Comparison of ENCODE assay signal across 16 cellular contexts in genomic region chr11:83409891-83410290, GRCh38.
DNase-seq lines count a peak whose midpoint lies in the region; ATAC-seq, FAIRE-seq and TF ChIP-seq lines count a peak whose summit lies in the region.
"Had no signal": no experiment of that assay in that cellular context is flagged by ENCODE, and none has a peak within 500 bp of the region (broad histone marks: within the 10 kb centered on the region; RNA-seq: fewer than 3 reads in every experiment).

No MANE protein-coding gene starts in this region.

- TF ChIP-seq POLR2A in heart left ventricle (IDR thresholded peaks at IDR 0.05) (no peak), thyroid gland (IDR thresholded peaks at IDR 0.05) (no peak), sigmoid colon (IDR thresholded peaks at IDR 0.05) (no peak)

- H3K4me3 ChIP-seq in right atrium auricular region, result no peak overlapping the region
- H3K4me3 ChIP-seq in heart left ventricle, result no peak overlapping the region
- no peak overlapping the region for H3K4me3 ChIP-seq in pancreas
- H3K4me3 ChIP-seq in thyroid gland (replicated peaks in 1 of 3), result no peak overlapping the region
- H3K4me3 ChIP-seq in sigmoid colon, result no peak overlapping the region
- H3K4me3 ChIP-seq: BLaER1 treated with 17β-estradiol and CSF1 and Interleukin-3, amounts not matched to agents 10 nM and 100 nM; GM23338 had no signal

- ATAC-seq in Right ventricle myocardium inferior (peak; percentile 89), heart left ventricle (peak; percentile 79 to 91 (median 86)), pancreas (peak; percentile 42 to 68 (median 58))
- ATAC-seq: GM23338 had no signal

- intact Hi-C loops in Right ventricle myocardium inferior (cut with DNase I), result no loop called here
- intact Hi-C loops in heart left ventricle (cut with DNase I), result loop anchor here in 1 of 10 donors (10.0 kb wide), 1 partner anchor 65 kb away; no protein-coding TSS in a partner anchor
- intact Hi-C loops in pancreas (cut with DNase I), result no loop called here
- intact Hi-C loops in thyroid gland (cut with DNase I), result no loop called here
- intact Hi-C loops in sigmoid colon (cut with DNase I), result no loop called here

- no peak for TF ChIP-seq EP300 in sigmoid colon (IDR thresholded peaks at IDR 0.05)

- no peaks in the 10 kb centered on the region for H3K9me3 ChIP-seq in right atrium auricular region
- H3K9me3 ChIP-seq in heart left ventricle, result peaks cover 0 to 6% (median 0%) of the 10 kb centered on the region in 12 donors
- no peaks in the 10 kb centered on the region for H3K9me3 ChIP-seq in pancreas
- H3K9me3 ChIP-seq in thyroid gland, result no peaks in the 10 kb centered on the region
- H3K9me3 ChIP-seq in sigmoid colon, result no peaks in the 10 kb centered on the region
- H3K9me3 ChIP-seq: BLaER1 treated with 17β-estradiol and CSF1 and Interleukin-3, amounts not matched to agents 10 nM and 100 nM had no signal

- DNase-seq in Right ventricle myocardium inferior (ENCODE audit: missing footprints), result no peak
- DNase-seq in right atrium auricular region (ENCODE audit: low spot score), result no peak
- peak in 3 of 5 donors; percentile 25 to 58 (median 30) for DNase-seq in heart left ventricle
- DNase-seq in pancreas, result peak in 4 of 6 donors; percentile 22 to 64 (median 48)
- DNase-seq in thyroid gland, result peak; percentile 15 to 39
- no peak for DNase-seq in activated gamma-delta T cell treated with Interleukin-2 at 50 U/mL for 16 hours
- no peak for DNase-seq in sigmoid colon
- DNase-seq in activated effector memory CD4-positive, alpha-beta T cell treated with Interleukin-2 at 50 U/mL for 16 hours, result no peak
- DNase-seq: GF-D8, NCI-H1417 treated with DMSO at 0.1 percent for 48 hours, NCI-H2029, NCI-H2171 treated with DMSO at 0.1 percent for 48 hours, NCI-H774 had no signal

- TF ChIP-seq CTCF in right atrium auricular region (IDR thresholded peaks at IDR 0.05) (no peak), heart left ventricle (IDR thresholded peaks at IDR 0.05) (no peak), pancreas (IDR thresholded peaks at IDR 0.05) (no peak), thyroid gland (IDR thresholded peaks at IDR 0.05) (no peak), sigmoid colon (IDR thresholded peaks at IDR 0.05) (no peak)

- WGBS in heart left ventricle, 4 donors, result 23 to 47% (median 29%) methylated on average over 2 of the region's 2 CpGs
- 37 to 48% methylated on average over 2 of the region's 2 CpGs for WGBS in pancreas, 2 donors
- 77 to 79% methylated on average over 2 of the region's 2 CpGs for WGBS in thyroid gland, 2 donors
- 78 to 79% methylated on average over 2 of the region's 2 CpGs for WGBS in sigmoid colon, 2 donors

- no peaks in the 10 kb centered on the region for H3K27me3 ChIP-seq in right atrium auricular region
- no peaks in the 10 kb centered on the region for H3K27me3 ChIP-seq in heart left ventricle
- H3K27me3 ChIP-seq in pancreas, result no peaks in the 10 kb centered on the region
- no peaks in the 10 kb centered on the region for H3K27me3 ChIP-seq in thyroid gland
- no peaks in the 10 kb centered on the region for H3K27me3 ChIP-seq in sigmoid colon
- H3K27me3 ChIP-seq: BLaER1 treated with 17β-estradiol and CSF1 and Interleukin-3, amounts not matched to agents 10 nM and 100 nM had no signal

- H3K36me3 ChIP-seq in right atrium auricular region (no peaks in the 10 kb centered on the region), heart left ventricle (no peaks in the 10 kb centered on the region), pancreas (no peaks in the 10 kb centered on the region), thyroid gland (no peaks in the 10 kb centered on the region), sigmoid colon (no peaks in the 10 kb centered on the region)
- H3K36me3 ChIP-seq: BLaER1 treated with 17β-estradiol and CSF1 and Interleukin-3, amounts not matched to agents 10 nM and 100 nM had no signal

- no peak for FAIRE-seq in pancreas (lab: Jason Lieb, UNC)
- FAIRE-seq: GM12891 had no signal

- H3K4me1 ChIP-seq in right atrium auricular region (no peaks in the 10 kb centered on the region), heart left ventricle (peaks cover 0 to 19% (median 2%) of the 10 kb centered on the region in 12 donors), pancreas (peaks cover 19 to 22% (median 19%) of the 10 kb centered on the region in 3 donors), thyroid gland (peaks cover 24 to 25% of the 10 kb centered on the region in 2 donors), sigmoid colon (no peaks in the 10 kb centered on the region)
- H3K4me1 ChIP-seq: BLaER1 treated with 17β-estradiol and CSF1 and Interleukin-3, amounts not matched to agents 10 nM and 100 nM had no signal

- H3K27ac ChIP-seq in right atrium auricular region, result no peak overlapping the region
- no peak overlapping the region for H3K27ac ChIP-seq in heart left ventricle
- peak overlapping the region; percentile 25 to 74 (median 66) for H3K27ac ChIP-seq in pancreas
- peak overlapping the region; percentile 75 to 87 (median 80) for H3K27ac ChIP-seq in thyroid gland
- H3K27ac ChIP-seq in sigmoid colon, result no peak overlapping the region
- H3K27ac ChIP-seq: BLaER1 treated with 17β-estradiol and CSF1 and Interleukin-3, amounts not matched to agents 10 nM and 100 nM had no signal

Comparison
In these comparisons a context has a peak if more than half of its experiments do, and no peak if none do; other contexts are left out.
1. DNase-seq: peak in heart left ventricle (3 of 5), pancreas (4 of 6) and thyroid gland (2 of 2); none in Right ventricle myocardium inferior (single experiment), right atrium auricular region (single experiment), activated gamma-delta T cell treated with Interleukin-2 at 50 U/mL for 16 hours (single experiment), sigmoid colon (single experiment) and activated effector memory CD4-positive, alpha-beta T cell treated with Interleukin-2 at 50 U/mL for 16 hours (single experiment).
2. H3K27ac ChIP-seq: peak in pancreas (4 of 4) and thyroid gland (3 of 3); none in right atrium auricular region (0 of 2), heart left ventricle (0 of 12) and sigmoid colon (0 of 4).
3. Peak in every context shown above with its lines, with median percentiles within 50 percentile points of each other: ATAC-seq.